Comparison of ENCODE assay signal across 1 cellular context in the genomic region with DNA sequence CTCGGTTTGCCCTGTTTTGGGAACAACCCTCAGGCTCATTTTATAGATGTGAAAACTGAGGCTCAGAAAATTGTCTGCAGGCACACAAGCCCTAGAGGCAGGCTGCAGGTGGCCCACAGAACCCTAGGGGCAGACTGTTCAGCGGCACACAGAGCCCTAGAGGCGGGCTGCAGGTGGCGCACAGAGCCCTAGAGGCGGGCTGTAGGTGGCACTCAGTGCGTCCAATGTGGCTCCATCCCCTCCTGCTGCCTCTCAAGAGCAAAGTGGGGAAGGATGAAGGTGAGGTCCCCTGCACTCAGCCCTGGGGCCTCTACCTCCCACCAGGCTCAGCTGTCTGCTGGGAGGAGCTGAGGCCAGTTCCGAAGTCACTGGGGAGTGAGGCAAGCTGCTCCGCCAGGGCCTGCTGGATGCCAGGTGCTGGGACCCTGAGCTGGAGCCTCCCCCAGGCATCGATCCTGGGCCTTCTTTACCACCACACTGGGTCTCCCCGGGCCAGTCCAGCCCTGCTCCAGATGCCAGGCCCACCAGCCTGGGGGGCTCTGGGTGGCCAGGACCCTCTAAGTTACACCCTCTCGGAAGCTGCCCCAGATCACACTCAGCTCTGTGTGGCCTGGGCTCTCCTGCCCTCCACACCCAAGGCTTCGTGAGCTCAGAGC.
TF ChIP-seq lines count a peak whose summit lies in the region.

No MANE protein-coding gene starts in this region.

TF ChIP-seq in GM12878, 131 proteins besides CTCF, POLR2A, EP300 and RAD21:
- TF ChIP-seq SIN3A (IDR thresholded peaks at IDR 0.05; ENCODE audit: low read depth, low read length) (0 out of 2 replicates have a peak, but pooled peaks have one; percentile 13), CREM (IDR thresholded peaks at IDR 0.05; ENCODE audit: low read depth) (no peak), PAX8 (IDR thresholded peaks at IDR 0.05) (no peak), YY1 (IDR thresholded peaks at IDR 0.05; ENCODE audit: low read depth, low read length) (peak; percentile 56; the same call in 1 of the 2 replicates), TCF3 (IDR thresholded peaks at IDR 0.05; ENCODE audit: borderline replicate concordance, insufficient read depth, low read depth, low read length) (peak; percentile 63; the same call in 1 of the 2 replicates), HDGF (IDR thresholded peaks at IDR 0.05) (0 out of 2 replicates have a peak, but pooled peaks have one; percentile 32), TCF12 (IDR thresholded peaks at IDR 0.05; ENCODE audit: low read depth, low read length) (peak; percentile 50; the same call in 1 of the 2 replicates), JUND (IDR thresholded peaks at IDR 0.05; ENCODE audit: low read depth, low read length) (no peak), SMC3 (IDR thresholded peaks at IDR 0.05; ENCODE audit: borderline replicate concordance, low read length) (peak; percentile 57; the same call in 1 of the 2 replicates), LARP7 (IDR thresholded peaks at IDR 0.05) (peak; percentile 39; the same call in 1 of the 2 replicates)
- TF ChIP-seq, protein P1, sequence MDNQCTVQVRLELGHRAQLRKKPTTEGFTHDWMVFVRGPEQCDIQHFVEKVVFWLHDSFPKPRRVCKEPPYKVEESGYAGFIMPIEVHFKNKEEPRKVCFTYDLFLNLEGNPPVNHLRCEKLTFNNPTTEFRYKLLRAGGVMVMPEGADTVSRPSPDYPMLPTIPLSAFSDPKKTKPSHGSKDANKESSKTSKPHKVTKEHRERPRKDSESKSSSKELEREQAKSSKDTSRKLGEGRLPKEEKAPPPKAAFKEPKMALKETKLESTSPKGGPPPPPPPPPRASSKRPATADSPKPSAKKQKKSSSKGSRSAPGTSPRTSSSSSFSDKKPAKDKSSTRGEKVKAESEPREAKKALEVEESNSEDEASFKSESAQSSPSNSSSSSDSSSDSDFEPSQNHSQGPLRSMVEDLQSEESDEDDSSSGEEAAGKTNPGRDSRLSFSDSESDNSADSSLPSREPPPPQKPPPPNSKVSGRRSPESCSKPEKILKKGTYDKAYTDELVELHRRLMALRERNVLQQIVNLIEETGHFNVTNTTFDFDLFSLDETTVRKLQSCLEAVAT (IDR thresholded peaks at IDR 0.05) = peak; percentile 68; the same call in 1 of the 2 replicates
- TF ChIP-seq, protein P2, sequence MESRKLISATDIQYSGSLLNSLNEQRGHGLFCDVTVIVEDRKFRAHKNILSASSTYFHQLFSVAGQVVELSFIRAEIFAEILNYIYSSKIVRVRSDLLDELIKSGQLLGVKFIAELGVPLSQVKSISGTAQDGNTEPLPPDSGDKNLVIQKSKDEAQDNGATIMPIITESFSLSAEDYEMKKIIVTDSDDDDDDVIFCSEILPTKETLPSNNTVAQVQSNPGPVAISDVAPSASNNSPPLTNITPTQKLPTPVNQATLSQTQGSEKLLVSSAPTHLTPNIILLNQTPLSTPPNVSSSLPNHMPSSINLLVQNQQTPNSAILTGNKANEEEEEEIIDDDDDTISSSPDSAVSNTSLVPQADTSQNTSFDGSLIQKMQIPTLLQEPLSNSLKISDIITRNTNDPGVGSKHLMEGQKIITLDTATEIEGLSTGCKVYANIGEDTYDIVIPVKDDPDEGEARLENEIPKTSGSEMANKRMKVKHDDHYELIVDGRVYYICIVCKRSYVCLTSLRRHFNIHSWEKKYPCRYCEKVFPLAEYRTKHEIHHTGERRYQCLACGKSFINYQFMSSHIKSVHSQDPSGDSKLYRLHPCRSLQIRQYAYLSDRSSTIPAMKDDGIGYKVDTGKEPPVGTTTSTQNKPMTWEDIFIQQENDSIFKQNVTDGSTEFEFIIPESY (IDR thresholded peaks at IDR 0.05) = peak; percentile 92
